8 cellular contexts compared by ENCODE assay signal in the genomic region with DNA sequence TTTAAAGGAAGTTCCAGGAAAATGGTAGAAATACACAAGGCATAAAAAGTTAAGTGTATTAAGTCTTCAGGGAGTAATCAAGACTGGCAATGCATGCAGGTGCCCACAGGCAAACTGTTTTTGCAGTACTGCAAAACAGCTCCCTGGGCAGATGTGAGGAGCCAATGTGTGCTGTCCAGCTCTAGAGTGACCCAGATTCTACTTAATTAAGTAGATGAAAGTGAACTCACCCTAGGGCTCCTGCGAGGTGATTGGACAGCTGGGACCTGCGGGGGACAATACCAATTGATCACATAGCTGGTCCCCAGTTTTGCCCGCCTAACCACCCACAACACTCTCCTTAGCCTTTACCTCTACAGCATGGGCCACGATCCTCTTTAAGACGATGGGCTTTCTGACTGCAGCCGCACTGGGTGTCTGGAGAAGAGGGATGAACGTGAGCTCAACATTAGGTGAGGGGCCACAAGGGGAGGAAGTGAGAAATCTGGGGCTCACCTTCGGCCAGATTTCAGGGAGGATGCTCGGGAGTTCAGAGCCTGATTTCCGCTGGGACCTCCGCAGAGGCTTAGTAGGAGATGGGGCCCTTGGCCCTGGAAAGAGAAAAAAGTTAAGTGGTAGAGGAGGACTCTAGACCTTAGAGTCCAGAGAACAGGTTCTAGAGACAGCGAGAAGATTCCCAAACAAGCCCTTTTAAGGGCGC. TPM values are rescaled to one million over a fixed set of nuclear protein-coding genes. Genes with fewer than 3 reads are reported as not detected.
DNase-seq lines count a peak whose midpoint lies in the region; ATAC-seq and TF ChIP-seq lines count a peak whose summit lies in the region.

No MANE protein-coding gene starts in this region.

- H3K9me3 ChIP-seq in CD4-positive, alpha-beta T cell (ENCODE audit: control insufficient read depth, low read length), result no peaks in the 10 kb centered on the region

- DNase-seq in CD4-positive, alpha-beta T cell, result no peak
- DNase-seq in RKO (ENCODE audit: low spot score) (peak; percentile 59), fibroblast of the aortic adventitia (ENCODE audit: low read depth) (no peak), kidney tubule cell (ENCODE audit: low spot score) (no peak)

- no peaks in the 10 kb centered on the region for H3K27me3 Mint-ChIP-seq in CD4-positive, alpha-beta T cell

- intact Hi-C loops in CD4-positive, alpha-beta T cell (cut with DNase I, micrococcal nuclease), result loop anchor here in 1 of 2 experiments (5.0 to 10.0 kb wide), 3 partner anchors 161 to 1262 kb away; partner anchors contain the start of genes B4GAT1, BRMS1, CDC42BPG and PPP2R5B

- no peak for ATAC-seq in CD4-positive, alpha-beta T cell (ENCODE audit: poor library complexity)
- peak; percentile 18 for ATAC-seq in GM21723 (IDR thresholded peaks at IDR 0.05; ENCODE audit: unreplicated experiment)
- no peak for ATAC-seq in HG02763 (IDR thresholded peaks at IDR 0.05; ENCODE audit: unreplicated experiment)
- ATAC-seq in HG03460 (IDR thresholded peaks at IDR 0.05; ENCODE audit: unreplicated experiment), result no peak

- peaks cover 41% of the 10 kb centered on the region for H3K36me3 Mint-ChIP-seq in CD4-positive, alpha-beta T cell (ENCODE audit: low read depth)

- H3K27ac Mint-ChIP-seq in CD4-positive, alpha-beta T cell, result peak overlapping the region; percentile 97

- POLR2A ChIA-PET in CD4-positive, alpha-beta T cell (lab: Charles Lee), result interaction anchor here (0.9 to 2.2 kb wide), 6 partner anchors 13 to 52 kb away, joined by 3 to 9 read pairs (median 6); partner anchors contain the start of genes FAU, MRPL49, SAC3D1 and TM7SF2

- H3K4me1 Mint-ChIP-seq in CD4-positive, alpha-beta T cell (ENCODE audit: low read depth), result peaks cover 38% of the 10 kb centered on the region

- H3K4me3 Mint-ChIP-seq in CD4-positive, alpha-beta T cell, result peak overlapping the region; percentile 98

- H3K27ac ChIP-seq in CD4-positive, alpha-beta T cell (ENCODE audit: low read depth, low read length), result peak overlapping the region; percentile 86
- H3K27ac ChIP-seq in skin epidermis, result peak overlapping the region; percentile 17 to 97 (median 93)

- CTCF ChIA-PET in CD4-positive, alpha-beta T cell (lab: Charles Lee), result interaction anchor here (0.9 to 1.7 kb wide), 2 partner anchors 11 to 69 kb away, joined by 4 to 5 read pairs; partner anchors contain the start of gene ARL2

- H3K9me3 Mint-ChIP-seq in CD4-positive, alpha-beta T cell, result no peaks in the 10 kb centered on the region

- H3K4me3 ChIP-seq in fibroblast of the aortic adventitia (ENCODE audit: low read depth, low read length) (peak overlapping the region; percentile 95), skin epidermis (peak overlapping the region; percentile 58 to 98 (median 73))

- no peaks in the 10 kb centered on the region for H3K27me3 ChIP-seq in CD4-positive, alpha-beta T cell (ENCODE audit: control insufficient read depth, insufficient read depth, low read length)

- TF ChIP-seq CTCF in CD4-positive, alpha-beta T cell (IDR thresholded peaks at IDR 0.05), result no peak
- TF ChIP-seq CTCF in fibroblast of the aortic adventitia (IDR thresholded peaks at IDR 0.05; ENCODE audit: insufficient read depth, low read length), result no peak

RNA-seq across cellular contexts. Expression of gene CDCA5, which starts 0.6 kb away (rescaled TPM):
- under 1 TPM; 0.77 to 0.84 TPM for total RNA-seq in CD4-positive, alpha-beta T cell
- total RNA-seq in fibroblast of the aortic adventitia (ENCODE audit: low replicate concordance), result 2.5 and 19.3 TPM in 2 replicates

RNA-seq across cellular contexts. Expression of gene ZFPL1, which starts 0.7 kb away (rescaled TPM):
- total RNA-seq in CD4-positive, alpha-beta T cell, result 10 to 100 TPM; 46.2 to 47.7 TPM
- 9.6 and 42.5 TPM in 2 replicates for total RNA-seq in fibroblast of the aortic adventitia (ENCODE audit: low replicate concordance)

RNA-seq across cellular contexts. Expression of gene VPS51, which starts 12.7 kb away (rescaled TPM):
- total RNA-seq in CD4-positive, alpha-beta T cell, result 100 to 1,000 TPM; 243 to 246 TPM
- total RNA-seq in fibroblast of the aortic adventitia (ENCODE audit: low replicate concordance), result 211 and 336 TPM in 2 replicates

RNA-seq across cellular contexts. Expression of gene NAALADL1, which starts 24.9 kb away (rescaled TPM):
- total RNA-seq in CD4-positive, alpha-beta T cell, result 1 to 10 TPM; 7.7 to 9.2 TPM
- total RNA-seq in fibroblast of the aortic adventitia (ENCODE audit: low replicate concordance), result 9.7 and 11.5 TPM in 2 replicates

RNA-seq across cellular contexts. Expression of gene TM7SF2, which starts 28.4 kb away (rescaled TPM):
- total RNA-seq in CD4-positive, alpha-beta T cell, result 10 to 100 TPM; 20.0 to 20.4 TPM
- total RNA-seq in fibroblast of the aortic adventitia (ENCODE audit: low replicate concordance), result 9.2 and 10.0 TPM in 2 replicates
